In the genomic region with DNA sequence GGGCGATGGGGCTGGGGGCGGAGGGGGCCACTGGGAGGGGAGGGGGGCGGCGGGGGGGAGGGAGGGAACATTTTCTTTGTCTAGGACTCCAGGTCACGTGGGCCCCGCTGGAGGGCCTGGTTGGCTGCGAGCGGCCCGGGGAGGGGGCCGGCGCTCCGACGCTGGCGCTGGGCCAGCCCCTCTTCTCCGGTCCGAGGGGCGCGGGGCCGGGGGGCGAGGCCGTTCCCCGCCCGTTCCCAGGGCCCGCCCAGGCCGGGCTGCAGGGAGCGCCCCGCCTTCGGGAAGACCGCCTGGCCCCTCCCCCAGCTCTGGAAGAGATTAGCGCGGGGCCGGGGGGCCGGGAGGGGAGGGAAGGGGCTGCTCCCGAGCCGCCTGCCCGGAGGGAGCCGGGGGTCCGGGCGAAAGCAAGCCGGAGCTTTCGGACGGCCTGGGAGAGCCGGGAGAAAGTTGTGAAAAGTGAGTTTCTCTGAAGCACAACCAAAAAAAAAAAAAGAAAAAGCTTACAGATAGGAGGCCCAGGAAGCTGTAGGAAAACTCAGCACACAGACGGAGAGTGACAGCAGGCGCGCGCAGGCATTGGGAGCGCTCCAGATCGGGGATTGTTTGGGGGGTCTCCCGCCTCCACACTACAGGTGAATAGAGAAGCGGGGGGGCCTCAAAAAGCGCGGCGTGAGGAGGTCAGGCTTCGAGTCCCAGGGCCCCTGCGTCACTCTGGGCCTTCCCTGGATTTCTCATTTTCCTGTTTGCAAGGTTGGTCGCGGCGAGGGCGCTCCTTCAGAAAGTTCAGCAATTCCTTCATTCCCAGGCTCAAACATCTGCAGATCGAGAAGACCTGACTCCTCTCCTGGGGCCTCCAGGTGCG, we compare ENCODE assay signal across 8 cellular contexts.
DNase-seq lines count a peak whose midpoint lies in the region; ATAC-seq and TF ChIP-seq lines count a peak whose summit lies in the region.

No MANE protein-coding gene starts in this region.

- H3K4me3 ChIP-seq in lower leg skin (ENCODE audit: low read depth, poor library complexity, severe bottlenecking) = peak overlapping the region; percentile 16

- ATAC-seq in HG03565 (IDR thresholded peaks at IDR 0.05; ENCODE audit: unreplicated experiment) = no peak

- 12 to 23% methylated on average over 31 to 58 of the region's 62 CpGs for WGBS in lower leg skin, 2 donors

- TF ChIP-seq CTCF in VCaP (conservative IDR thresholded peaks at IDR 0.05) (no peak), lower leg skin (IDR thresholded peaks at IDR 0.05) (no peak)

- H3K27ac ChIP-seq in VCaP = peak overlapping the region; percentile 94

- intact Hi-C loops in lower leg skin (cut with DNase I; ENCODE audit: low total_unique reads) = no loop called here

- DNase-seq in SIG-M5 treated with dmso at 0.1 percent for 504 hours (lab: John Stamatoyannopoulos, UW; ENCODE audit: unreplicated experiment) (peak; percentile 56), SIG-M5 (lab: John Stamatoyannopoulos, UW) (no peak), NCI-H1092 treated with DMSO at 0.1 percent for 48 hours (lab: John Stamatoyannopoulos, UW) (peak; percentile 71), dermis blood vessel endothelial cell (peak; percentile 80), lower leg skin (ENCODE audit: low spot score in 2 of 2) (peak in 1 of 2 donors; percentile 29)
- DNase-seq in stimulated activated CD4-positive, alpha-beta T cell treated with anti-CD3 and anti-CD28 coated beads, TNF-alpha, amount 100 ng/mL, for 48 hours (ENCODE audit: low read depth in 3 of 3) = peak in 2 of 3 donors; percentile 20 to 54

- no peak for TF ChIP-seq POLR2A in lower leg skin (IDR thresholded peaks at IDR 0.05)
